ENCODE assay signal across 17 cellular contexts in genomic region chr3:177752841-177753240, GRCh38.
DNase-seq lines count a peak whose midpoint lies in the region; ATAC-seq and TF ChIP-seq lines count a peak whose summit lies in the region.
"Had no signal": no experiment of that assay in that cellular context is flagged by ENCODE, and none has a peak within 500 bp of the region (broad histone marks: within the 10 kb centered on the region; RNA-seq: fewer than 3 reads in every experiment).

No MANE protein-coding gene starts in this region.

- 60 to 76% methylated on average over 4 of the region's 4 CpGs for WGBS in thyroid gland, 2 donors

- H3K36me3 Mint-ChIP-seq in osteocyte (ENCODE audit: unreplicated experiment): peaks cover 6% of the 10 kb centered on the region
- H3K36me3 Mint-ChIP-seq: CD8-positive, alpha-beta T cell had no signal

- no peaks in the 10 kb centered on the region for H3K36me3 ChIP-seq in left ventricle myocardium inferior
- H3K36me3 ChIP-seq in thyroid gland: no peaks in the 10 kb centered on the region
- no peaks in the 10 kb centered on the region for H3K36me3 ChIP-seq in breast epithelium
- H3K36me3 ChIP-seq in Peyer's patch: no peaks in the 10 kb centered on the region

- H3K4me3 ChIP-seq in left ventricle myocardium inferior (no peak overlapping the region), thyroid gland (replicated peaks in 1 of 3) (no peak overlapping the region), breast epithelium (no peak overlapping the region), Peyer's patch (no peak overlapping the region)
- H3K4me3 ChIP-seq: A549 had no signal

- no peak for DNase-seq in left ventricle myocardium inferior
- DNase-seq in Right ventricle myocardium superior: no peak
- peak; percentile 84 for DNase-seq in SK-N-DZ (ENCODE audit: low spot score)
- DNase-seq in osteocyte (ENCODE audit: extremely low spot score, unreplicated experiment): no peak
- no peak for DNase-seq in thyroid gland
- no peak for DNase-seq in Kasumi-1 (lab: John Stamatoyannopoulos, UW)
- no peak for DNase-seq in breast epithelium (ENCODE audit: low spot score in 2 of 2)
- DNase-seq in Peyer's patch: no peak
- DNase-seq: CD8-positive, alpha-beta T cell; COR-L47; DMS153; DMS79 treated with DMSO at 0.1 percent for 48 hours; GDM1 had no signal

- no peaks in the 10 kb centered on the region for H3K27me3 Mint-ChIP-seq in osteocyte (ENCODE audit: unreplicated experiment)

- H3K4me1 Mint-ChIP-seq in osteocyte (ENCODE audit: unreplicated experiment): peaks cover 28% of the 10 kb centered on the region

- TF ChIP-seq CTCF in left ventricle myocardium inferior (IDR thresholded peaks at IDR 0.05; ENCODE audit: borderline replicate concordance): no peak
- TF ChIP-seq CTCF in osteocyte (IDR thresholded peaks at IDR 0.05): no peak
- no peak for TF ChIP-seq CTCF in thyroid gland (IDR thresholded peaks at IDR 0.05)
- TF ChIP-seq CTCF in breast epithelium (IDR thresholded peaks at IDR 0.05): no peak
- no peak for TF ChIP-seq CTCF in Peyer's patch (IDR thresholded peaks at IDR 0.05)

- H3K9me3 ChIP-seq in left ventricle myocardium inferior (replicated peaks) (no peaks in the 10 kb centered on the region), thyroid gland (no peaks in the 10 kb centered on the region), breast epithelium (no peaks in the 10 kb centered on the region), Peyer's patch (no peaks in the 10 kb centered on the region)

- H3K27me3 ChIP-seq in left ventricle myocardium inferior (ENCODE audit: low read depth): no peaks in the 10 kb centered on the region
- H3K27me3 ChIP-seq in thyroid gland: no peaks in the 10 kb centered on the region
- no peaks in the 10 kb centered on the region for H3K27me3 ChIP-seq in breast epithelium
- H3K27me3 ChIP-seq in Peyer's patch: no peaks in the 10 kb centered on the region

- intact Hi-C loops in left ventricle myocardium inferior (cut with micrococcal nuclease): no loop called here
- intact Hi-C loops in Right ventricle myocardium superior (cut with DNase I): no loop called here
- intact Hi-C loops in thyroid gland (cut with DNase I): no loop called here
- intact Hi-C loops in breast epithelium (cut with DNase I; ENCODE audit: low total_unique reads): no loop called here

- no peak for ATAC-seq in Right ventricle myocardium superior (ENCODE audit: poor library complexity)
- ATAC-seq: A549; CD8-positive, alpha-beta T cell; HCT116; HepG2 had no signal

- TF ChIP-seq POLR2A in thyroid gland (IDR thresholded peaks at IDR 0.05) (no peak), breast epithelium (IDR thresholded peaks at IDR 0.05) (no peak), Peyer's patch (IDR thresholded peaks at IDR 0.05) (no peak)

- H3K4me1 ChIP-seq in left ventricle myocardium inferior (peaks cover 35% of the 10 kb centered on the region), thyroid gland (peaks cover 34 to 39% of the 10 kb centered on the region in 2 donors), breast epithelium (no peaks in the 10 kb centered on the region), Peyer's patch (no peaks in the 10 kb centered on the region)
- H3K4me1 ChIP-seq: A549 had no signal

- H3K9me3 Mint-ChIP-seq in osteocyte (ENCODE audit: unreplicated experiment): no peaks in the 10 kb centered on the region
- H3K9me3 Mint-ChIP-seq: CD8-positive, alpha-beta T cell had no signal

- no peak overlapping the region for H3K4me3 Mint-ChIP-seq in osteocyte (ENCODE audit: unreplicated experiment)
- H3K4me3 Mint-ChIP-seq: CD14-positive monocyte; CD8-positive, alpha-beta T cell had no signal

- peak overlapping the region; percentile 60 for H3K27ac Mint-ChIP-seq in osteocyte (ENCODE audit: unreplicated experiment)
- H3K27ac Mint-ChIP-seq: CD8-positive, alpha-beta T cell had no signal

- peak overlapping the region; percentile 67 for H3K27ac ChIP-seq in left ventricle myocardium inferior (replicated peaks)
- peak overlapping the region in 2 of 3 donors; percentile 39 to 70 for H3K27ac ChIP-seq in thyroid gland
- H3K27ac ChIP-seq in breast epithelium: no peak overlapping the region
- no peak overlapping the region for H3K27ac ChIP-seq in Peyer's patch
- H3K27ac ChIP-seq: A549 had no signal

Comparison
In these comparisons a context has a peak if more than half of its experiments do, and no peak if none do; other contexts are left out.
1. H3K27ac ChIP-seq: peak in left ventricle myocardium inferior (single experiment) and thyroid gland (2 of 3); none in breast epithelium (0 of 2) and Peyer's patch (0 of 4).